8 cellular contexts compared by ENCODE assay signal in the genomic region with DNA sequence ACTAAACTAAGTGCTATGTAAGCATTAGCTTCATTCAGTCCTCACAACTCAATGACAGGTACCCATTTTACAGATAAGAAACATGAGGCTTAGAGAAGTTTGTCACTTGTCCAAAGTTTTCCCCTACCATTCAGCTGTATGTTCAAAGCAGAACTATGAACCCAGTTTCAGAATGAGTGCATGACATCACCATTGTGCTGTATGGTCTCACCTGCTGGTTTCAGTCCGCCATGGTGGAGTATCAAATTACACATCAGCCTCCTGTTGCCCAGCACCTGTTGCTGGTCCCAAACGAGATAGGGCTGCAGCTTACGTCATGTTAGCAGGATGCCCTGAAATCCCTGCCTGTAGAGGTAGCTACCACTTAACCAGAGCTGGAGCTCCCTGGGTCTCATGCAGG.
DNase-seq lines count a peak whose midpoint lies in the region; ATAC-seq and TF ChIP-seq lines count a peak whose summit lies in the region.

No MANE protein-coding gene starts in this region.

- peak; percentile 96 for ATAC-seq in HG02870 (IDR thresholded peaks at IDR 0.05; ENCODE audit: unreplicated experiment)
- ATAC-seq in stimulated activated memory B cell treated with anti-CD40 and anti-IgM and Interleukin-4, amounts not matched to agents 10 μg/mL and 1 μg/mL and 100 μg/mL, for 72 hours = peak; percentile 35

- TF ChIP-seq CTCF in Peyer's patch (IDR thresholded peaks at IDR 0.05) = no peak
- no peak for TF ChIP-seq CTCF in coronary artery (IDR thresholded peaks at IDR 0.05)

- H3K4me3 ChIP-seq in Peyer's patch (no peak overlapping the region), coronary artery (no peak overlapping the region)

- H3K27me3 Mint-ChIP-seq in stimulated activated memory B cell treated with anti-CD40 and anti-IgM and Interleukin-4, amounts not matched to agents 10 μg/mL and 1 μg/mL and 100 μg/mL, for 72 hours = no peaks in the 10 kb centered on the region

- no peaks in the 10 kb centered on the region for H3K9me3 Mint-ChIP-seq in stimulated activated memory B cell treated with anti-CD40 and anti-IgM and Interleukin-4, amounts not matched to agents 10 μg/mL and 1 μg/mL and 100 μg/mL, for 72 hours

- peaks cover 6% of the 10 kb centered on the region for H3K4me1 Mint-ChIP-seq in stimulated activated memory B cell treated with anti-CD40 and anti-IgM and Interleukin-4, amounts not matched to agents 10 μg/mL and 1 μg/mL and 100 μg/mL, for 72 hours

- no peaks in the 10 kb centered on the region for H3K36me3 ChIP-seq in Peyer's patch

- no peaks in the 10 kb centered on the region for H3K27me3 ChIP-seq in Peyer's patch

- H3K27ac ChIP-seq in Peyer's patch (no peak overlapping the region), coronary artery (no peak overlapping the region)

- H3K27ac Mint-ChIP-seq in stimulated activated memory B cell treated with anti-CD40 and anti-IgM and Interleukin-4, amounts not matched to agents 10 μg/mL and 1 μg/mL and 100 μg/mL, for 72 hours = no peak overlapping the region

- H3K36me3 Mint-ChIP-seq in stimulated activated memory B cell treated with anti-CD40 and anti-IgM and Interleukin-4, amounts not matched to agents 10 μg/mL and 1 μg/mL and 100 μg/mL, for 72 hours = no peaks in the 10 kb centered on the region

- no peak for TF ChIP-seq POLR2A in Peyer's patch (IDR thresholded peaks at IDR 0.05)

- no peaks in the 10 kb centered on the region for H3K4me1 ChIP-seq in Peyer's patch

- H3K9me3 ChIP-seq in Peyer's patch = no peaks in the 10 kb centered on the region

- peak; percentile 40 for DNase-seq in NCI-H2171 treated with DMSO at 0.1 percent for 48 hours (lab: John Stamatoyannopoulos, UW)
- DNase-seq in NCI-H2171 (lab: John Stamatoyannopoulos, UW) = no peak
- peak; percentile 64 for DNase-seq in NCI-H2029 treated with DMSO at 0.1 percent for 48 hours (lab: John Stamatoyannopoulos, UW)
- no peak for DNase-seq in Peyer's patch
- DNase-seq in coronary artery (ENCODE audit: low spot score) = no peak
- DNase-seq in activated CD4-positive, alpha-beta T cell treated with anti-CD3 and anti-CD28 coated beads, Interleukin-2, amount 50 U/mL, for 1 hour = no peak

- no peak overlapping the region for H3K4me3 Mint-ChIP-seq in stimulated activated memory B cell treated with anti-CD40 and anti-IgM and Interleukin-4, amounts not matched to agents 10 μg/mL and 1 μg/mL and 100 μg/mL, for 72 hours

Comparison
In these comparisons a context has a peak if more than half of its experiments do, and no peak if none do; other contexts are left out.
1. DNase-seq: peak in NCI-H2171 treated with DMSO at 0.1 percent for 48 hours (single experiment) and NCI-H2029 treated with DMSO at 0.1 percent for 48 hours (single experiment); none in NCI-H2171 (single experiment), Peyer's patch (0 of 3), coronary artery (single experiment) and activated CD4-positive, alpha-beta T cell treated with anti-CD3 and anti-CD28 coated beads, Interleukin-2, amount 50 U/mL, for 1 hour (single experiment).